ENCODE assay signal across 8 cellular contexts in genomic region chr3:124995460-124995994, GRCh38.
DNase-seq lines count a peak whose midpoint lies in the region; ATAC-seq, FAIRE-seq and TF ChIP-seq lines count a peak whose summit lies in the region.

No MANE protein-coding gene starts in this region.

- ATAC-seq in A549 (peak; percentile 97), lung (ENCODE audit: insufficient read depth, low FRiP score) (peak; percentile 73), GM21528 (IDR thresholded peaks at IDR 0.05; ENCODE audit: low FRiP score, unreplicated experiment) (no peak)

- POLR2A ChIA-PET in A549 (lab: Yijun Ruan, JAX) = no interaction called here

- H3K4me1 ChIP-seq in A549 (0 out of 3 replicates have a peak, but pooled peaks cover 3% of the 10 kb centered on the region), lung (ENCODE audit: control insufficient read depth in 2 of 2, insufficient read depth in 2 of 2, low read length in 2 of 2) (peaks cover 9 to 13% of the 10 kb centered on the region in 2 donors)

- TF ChIP-seq CTCF in A549 (IDR thresholded peaks at IDR 0.05) (peak; percentile 72), GM12864 (IDR thresholded peaks at IDR 0.05; ENCODE audit: low read depth, low read length, missing control alignments) (peak; percentile 55), lung (IDR thresholded peaks at IDR 0.05; ENCODE audit: control extremely low read depth, extremely low read depth) (peak; percentile 71)

- no peaks in the 10 kb centered on the region for H3K27me3 ChIP-seq in lung (ENCODE audit: control insufficient read depth, insufficient read depth)

- 73% methylated on average over 5 of the region's 6 CpGs for WGBS in A549 (ENCODE audit: missing lambda C conversion rate)
- 37 to 45% methylated on average over 6 of the region's 6 CpGs for WGBS in lung, 2 donors

- H3K27ac ChIP-seq in A549 (peak overlapping the region; percentile 15 to 76; a peak in 4 of 6 replicates), lung (ENCODE audit: low read depth in 1 of 2, low read length in 1 of 2) (peak overlapping the region; percentile 25 to 73)

- H3K4me3 ChIP-seq in A549 (no peak overlapping the region), GM12864 (ENCODE audit: low read depth, low read length) (no peak overlapping the region), lung (no peak overlapping the region)

- peak; percentile 56 to 58 for DNase-seq in A549 (ENCODE audit: low read depth in 1 of 2, low spot score in 1 of 2)
- DNase-seq in GM12864 (ENCODE audit: low read depth) = peak; percentile 13
- DNase-seq in NCI-H2029 (lab: John Stamatoyannopoulos, UW) = peak; percentile 32
- peak; percentile 27 to 45 for DNase-seq in activated CD4-positive, alpha-beta T cell treated with anti-CD3 and anti-CD28 coated beads, Interleukin-2, amount 50 U/mL, for 48 hours
- peak; percentile 26 for DNase-seq in effector CD4-positive, alpha-beta T cell
- DNase-seq in lung (ENCODE audit: low spot score) = peak; percentile 54
- DNase-seq in stimulated activated CD8-positive, alpha-beta memory T cell treated with anti-CD3 and anti-CD28 coated beads, Interleukin-7, amount 100 ng/mL, for 48 hours (ENCODE audit: extremely low read depth in 1 of 2, low read depth in 1 of 2) = peak; percentile 5 to 6

- H3K36me3 ChIP-seq in lung (ENCODE audit: control insufficient read depth in 2 of 2, insufficient read depth in 2 of 2, low read length in 2 of 2) = peaks cover 12 to 42% of the 10 kb centered on the region in 2 donors

- no peak for TF ChIP-seq POLR2A in A549 (IDR thresholded peaks at IDR 0.05; ENCODE audit: low read length)

- H3K9me3 ChIP-seq in A549 = no peaks in the 10 kb centered on the region
- H3K9me3 ChIP-seq in lung (ENCODE audit: control insufficient read depth in 2 of 2, insufficient read depth in 1 of 2, low read length in 1 of 2) = no peaks in the 10 kb centered on the region

- peak; percentile 90 for TF ChIP-seq RAD21 in A549 (conservative IDR thresholded peaks at IDR 0.05 in 1 of 2, IDR thresholded peaks at IDR 0.05 in 1 of 2)

- H3K4me2 ChIP-seq in A549 = no peak overlapping the region

- CTCF ChIA-PET in A549 (lab: Yijun Ruan, JAX) = interaction anchor here (0.6 to 6.3 kb wide), 52 partner anchors 9 to 591 kb away, joined by 3 to 96 read pairs (median 3); no protein-coding TSS in a partner anchor

- no peak for TF ChIP-seq EP300 in A549 (IDR thresholded peaks at IDR 0.05)

- no peak for FAIRE-seq in A549 (lab: Jason Lieb, UNC)

TF ChIP-seq in A549, 52 proteins besides CTCF, POLR2A, EP300 and RAD21:
- TF ChIP-seq HDAC2 (IDR thresholded peaks at IDR 0.05) (no peak), MAZ (IDR thresholded peaks at IDR 0.05; ENCODE audit: borderline replicate concordance, low read depth, low read length) (no peak), SMC3 (IDR thresholded peaks at IDR 0.05) (peak; percentile 84)

Comparison
In these comparisons a context has a peak if more than half of its experiments do, and no peak if none do; other contexts are left out.
1. DNase-seq: peak in every context shown above with its lines; median percentile 57 in A549; 54 in lung; 36 in activated CD4-positive, alpha-beta T cell treated with anti-CD3 and anti-CD28 coated beads, Interleukin-2, amount 50 U/mL, for 48 hours; 32 in NCI-H2029; 26 in effector CD4-positive, alpha-beta T cell; 13 in GM12864; 6 in stimulated activated CD8-positive, alpha-beta memory T cell treated with anti-CD3 and anti-CD28 coated beads, Interleukin-7, amount 100 ng/mL, for 48 hours.